ENCODE assay signal across 8 cellular contexts in genomic region chr15:84588053-84588874, GRCh38. TPM values are rescaled to one million over a fixed set of nuclear protein-coding genes. Genes with fewer than 3 reads are reported as not detected.
A peak's percentile ranks its signal among the peaks of the same experiment; 100 is the strongest.
DNase-seq lines count a peak whose midpoint lies in the region; ATAC-seq and TF ChIP-seq lines count a peak whose summit lies in the region.

No MANE protein-coding gene starts in this region.

- H3K4me1 ChIP-seq in lung (ENCODE audit: control insufficient read depth in 2 of 2, insufficient read depth in 2 of 2, low read length in 2 of 2): no peaks in the 10 kb centered on the region

- TF ChIP-seq CTCF in lung (IDR thresholded peaks at IDR 0.05; ENCODE audit: control extremely low read depth, extremely low read depth): peak; percentile 69

- CTCF ChIA-PET in activated CD4-positive, alpha-beta T cell treated with anti-CD3 and anti-CD28 coated beads, Interleukin-2, amount 10 ng/mL, durations not matched to agents 7 days and 5 days (lab: Charles Lee): interaction anchor here (0.5 to 1.6 kb wide), 19 partner anchors 9 to 416 kb away, joined by 3 to 21 read pairs (median 3); partner anchors contain the start of genes WDR73 and ZSCAN2

- H3K4me1 Mint-ChIP-seq in activated CD4-positive, alpha-beta T cell treated with anti-CD3 and anti-CD28 coated beads, Interleukin-2, amount 10 ng/mL, durations not matched to agents 7 days and 5 days: peaks cover 5% of the 10 kb centered on the region
- H3K4me1 Mint-ChIP-seq in dendritic cell treated with granulocyte-macrophage colony-stimulating factor and Interleukin-4, amounts not matched to agents 40 ng/mL and 50 ng/mL, for 4 days (ENCODE audit: low read depth): peaks cover 9% of the 10 kb centered on the region

- POLR2A ChIA-PET in activated CD4-positive, alpha-beta T cell treated with anti-CD3 and anti-CD28 coated beads, Interleukin-2, amount 10 ng/mL, durations not matched to agents 7 days and 5 days (lab: Charles Lee): no interaction called here

- H3K9me3 ChIP-seq in lung (ENCODE audit: control insufficient read depth in 2 of 2, insufficient read depth in 1 of 2, low read length in 1 of 2): no peaks in the 10 kb centered on the region

- peaks cover 17% of the 10 kb centered on the region for H3K27me3 Mint-ChIP-seq in activated CD4-positive, alpha-beta T cell treated with anti-CD3 and anti-CD28 coated beads, Interleukin-2, amount 10 ng/mL, durations not matched to agents 7 days and 5 days
- peaks cover 4% of the 10 kb centered on the region for H3K27me3 Mint-ChIP-seq in dendritic cell treated with granulocyte-macrophage colony-stimulating factor and Interleukin-4, amounts not matched to agents 40 ng/mL and 50 ng/mL, for 4 days

- H3K9me3 Mint-ChIP-seq in activated CD4-positive, alpha-beta T cell treated with anti-CD3 and anti-CD28 coated beads, Interleukin-2, amount 10 ng/mL, durations not matched to agents 7 days and 5 days: no peaks in the 10 kb centered on the region
- H3K9me3 Mint-ChIP-seq in dendritic cell treated with granulocyte-macrophage colony-stimulating factor and Interleukin-4, amounts not matched to agents 40 ng/mL and 50 ng/mL, for 4 days: no peaks in the 10 kb centered on the region

- peak; percentile 99 for ATAC-seq in GM19438 (IDR thresholded peaks at IDR 0.05; ENCODE audit: low read depth, unreplicated experiment)
- ATAC-seq in HG03520 (IDR thresholded peaks at IDR 0.05; ENCODE audit: unreplicated experiment): peak; percentile 90
- peak; percentile 98 for ATAC-seq in lung (ENCODE audit: insufficient read depth, low FRiP score)

- H3K27me3 ChIP-seq in lung (ENCODE audit: control insufficient read depth, insufficient read depth): no peaks in the 10 kb centered on the region

- H3K27ac ChIP-seq in lung (ENCODE audit: low read depth in 1 of 2, low read length in 1 of 2): no peak overlapping the region

- no peaks in the 10 kb centered on the region for H3K36me3 Mint-ChIP-seq in activated CD4-positive, alpha-beta T cell treated with anti-CD3 and anti-CD28 coated beads, Interleukin-2, amount 10 ng/mL, durations not matched to agents 7 days and 5 days (ENCODE audit: low read depth)
- no peaks in the 10 kb centered on the region for H3K36me3 Mint-ChIP-seq in dendritic cell treated with granulocyte-macrophage colony-stimulating factor and Interleukin-4, amounts not matched to agents 40 ng/mL and 50 ng/mL, for 4 days (ENCODE audit: low read depth)

- DNase-seq in C1 segment of cervical spinal cord (lab: John Stamatoyannopoulos, UW) (peak in 13 of 14 donors; percentile 9 to 80 (median 54)), NCI-H526 treated with DMSO at 0.1 percent for 48 hours (lab: John Stamatoyannopoulos, UW) (peak; percentile 77), lung (ENCODE audit: low spot score) (peak; percentile 89)
- DNase-seq in activated CD4-positive, alpha-beta T cell treated with anti-CD3 and anti-CD28 coated beads, Interleukin-2, amount 10 ng/mL, durations not matched to agents 7 days and 5 days: peak; percentile 87
- peak; percentile 65 to 70 (median 70) for DNase-seq in stimulated activated CD4-positive, alpha-beta T cell treated with anti-CD3 and anti-CD28 coated beads, TNF-alpha, amount 100 ng/mL, for 4 hours (ENCODE audit: low read depth in 3 of 3)

- H3K27ac Mint-ChIP-seq in activated CD4-positive, alpha-beta T cell treated with anti-CD3 and anti-CD28 coated beads, Interleukin-2, amount 10 ng/mL, durations not matched to agents 7 days and 5 days: no peak overlapping the region
- peak overlapping the region; percentile 55 for H3K27ac Mint-ChIP-seq in dendritic cell treated with granulocyte-macrophage colony-stimulating factor and Interleukin-4, amounts not matched to agents 40 ng/mL and 50 ng/mL, for 4 days

- intact Hi-C loops in dendritic cell treated with granulocyte-macrophage colony-stimulating factor and Interleukin-4, amounts not matched to agents 40 ng/mL and 50 ng/mL, for 4 days (cut with micrococcal nuclease): loop anchor here (1.0 to 5.0 kb wide), 3 partner anchors 67 to 339 kb away; partner anchors contain the start of gene WDR73

- peak overlapping the region; percentile 31 for H3K4me3 Mint-ChIP-seq in activated CD4-positive, alpha-beta T cell treated with anti-CD3 and anti-CD28 coated beads, Interleukin-2, amount 10 ng/mL, durations not matched to agents 7 days and 5 days
- peak overlapping the region; percentile 66 for H3K4me3 Mint-ChIP-seq in dendritic cell treated with granulocyte-macrophage colony-stimulating factor and Interleukin-4, amounts not matched to agents 40 ng/mL and 50 ng/mL, for 4 days

- 26 to 32% methylated on average over 25 to 26 of the region's 26 CpGs for WGBS in lung, 2 donors

- no peak overlapping the region for H3K4me3 ChIP-seq in lung

- H3K36me3 ChIP-seq in lung (ENCODE audit: control insufficient read depth in 2 of 2, insufficient read depth in 2 of 2, low read length in 2 of 2): no peaks in the 10 kb centered on the region

RNA-seq across cellular contexts. Expression of gene ZSCAN2, which starts 12.5 kb away (rescaled TPM):
- total RNA-seq in activated CD4-positive, alpha-beta T cell treated with anti-CD3 and anti-CD28 coated beads, Interleukin-2, amount 10 ng/mL, durations not matched to agents 7 days and 5 days: 1 to 10 TPM; 6.3 to 6.6 TPM
- 10 to 100 TPM in 1 of 2 donors, 1 to 10 TPM in 1; 5.0 to 12.8 TPM for total RNA-seq in lung
- 1 to 10 TPM; 2.5 to 3.7 TPM for polyA plus RNA-seq in lung
